In genomic region chr17:9291912-9292562, GRCh38 we compare ENCODE assay signal across 8 cellular contexts.
DNase-seq lines count a peak whose midpoint lies in the region; ATAC-seq and TF ChIP-seq lines count a peak whose summit lies in the region.

No MANE protein-coding gene starts in this region.

- H3K79me2 ChIP-seq in PC-3 (ENCODE audit: low read length) = no peaks in the 10 kb centered on the region

- peaks cover 0 to 4% (median 0%) of the 10 kb centered on the region in 3 donors for H3K27me3 Mint-ChIP-seq in immature natural killer cell (ENCODE audit: low read depth in 3 of 3)

- H3K4me3 ChIP-seq in PC-3 (ENCODE audit: low read length) (no peak overlapping the region), astrocyte of the spinal cord (ENCODE audit: low read depth, low read length) (no peak overlapping the region)

- POLR2A ChIA-PET in PC-3 (lab: Charles Lee; ENCODE audit: unreplicated experiment) = no interaction called here

- H3K9me2 ChIP-seq in PC-3 (replicated peaks; ENCODE audit: low read length) = no peaks in the 10 kb centered on the region

- no peak overlapping the region for H3K9ac ChIP-seq in PC-3 (ENCODE audit: low read length)

- no peaks in the 10 kb centered on the region for H3K27me3 ChIP-seq in PC-3 (ENCODE audit: low read length)

- peaks cover 0 to 4% (median 0%) of the 10 kb centered on the region in 3 donors for H3K36me3 Mint-ChIP-seq in immature natural killer cell

- peak overlapping the region in 1 of 6 donors; percentile 31 for H3K27ac Mint-ChIP-seq in immature natural killer cell

- H3F3A ChIP-seq in PC-3 (ENCODE audit: low read length, unreplicated experiment) = no peaks in the 10 kb centered on the region

- peak; percentile 73 for TF ChIP-seq CTCF in PC-3 (conservative IDR thresholded peaks at IDR 0.05; ENCODE audit: low read depth, low read length)
- TF ChIP-seq CTCF in astrocyte of the spinal cord (IDR thresholded peaks at IDR 0.05; ENCODE audit: low read depth, low read length) = peak; percentile 70

- no peak overlapping the region for H3K4me3 Mint-ChIP-seq in immature natural killer cell

- no peak overlapping the region for H3K4me2 ChIP-seq in PC-3 (ENCODE audit: low read length)

- no peaks in the 10 kb centered on the region for H4K20me1 ChIP-seq in PC-3 (ENCODE audit: low read length)

- CTCF ChIA-PET in PC-3 (lab: Charles Lee) = interaction anchor here (0.6 kb wide), 1 partner anchor 230 kb away, joined by 3 read pairs; no protein-coding TSS in a partner anchor

- BruUV-seq in PC-3 (replicated peaks; lab: Mats Ljungman, UMichigan) = no TSS peak

- H3K4me1 Mint-ChIP-seq in immature natural killer cell = peaks cover 23 to 25% of the 10 kb centered on the region in 2 donors

- DNase-seq in NCI-H146 (lab: John Stamatoyannopoulos, UW) (peak; percentile 40), NCI-H146 treated with DMSO at 0.1 percent for 48 hours (lab: John Stamatoyannopoulos, UW; ENCODE audit: unreplicated experiment) (no peak), PC-3 (peak; percentile 39), astrocyte of the spinal cord (ENCODE audit: low read depth, low spot score) (peak; percentile 8), immature natural killer cell (peak in 2 of 3 donors; percentile 9 to 11), DMS114 treated with DMSO at 0.1 percent for 48 hours (lab: John Stamatoyannopoulos, UW; ENCODE audit: unreplicated experiment) (no peak)
- DNase-seq in stimulated activated CD4-positive, alpha-beta T cell treated with anti-CD3 and anti-CD28 coated beads, Interleukin-1b, Interleukin-23, amount 100 ng/mL, for 48 hours = peak; percentile 51

- H2AFZ ChIP-seq in PC-3 (ENCODE audit: low read length) = no peak overlapping the region

- in situ Hi-C loops in astrocyte of the spinal cord (cut with HindIII; ENCODE audit: low sequenced_read_pairs) = no loop called here

- no peaks in the 10 kb centered on the region for H3K36me3 ChIP-seq in PC-3 (ENCODE audit: low read depth, low read length)

- H3K9me3 Mint-ChIP-seq in immature natural killer cell = no peaks in the 10 kb centered on the region

- no peaks in the 10 kb centered on the region for H3K4me1 ChIP-seq in PC-3 (ENCODE audit: insufficient read depth, low read length)

- no peaks in the 10 kb centered on the region for H3K9me3 ChIP-seq in PC-3 (ENCODE audit: low read length)

- ATAC-seq in PC-3 (peak; percentile 75), HG03469 (IDR thresholded peaks at IDR 0.05; ENCODE audit: unreplicated experiment) (no peak)

- intact Hi-C loops in PC-3 (cut with micrococcal nuclease) = no loop called here

- no peak overlapping the region for H3K27ac ChIP-seq in PC-3 (ENCODE audit: low read length)

Comparison
In these comparisons a context has a peak if more than half of its experiments do, and no peak if none do; other contexts are left out.
1. DNase-seq: peak in NCI-H146 (single experiment), PC-3 (single experiment), astrocyte of the spinal cord (single experiment), immature natural killer cell (2 of 3) and stimulated activated CD4-positive, alpha-beta T cell treated with anti-CD3 and anti-CD28 coated beads, Interleukin-1b, Interleukin-23, amount 100 ng/mL, for 48 hours (single experiment); none in NCI-H146 treated with DMSO at 0.1 percent for 48 hours (single experiment) and DMS114 treated with DMSO at 0.1 percent for 48 hours (single experiment).